ENCODE assay signal across 22 cellular contexts in the genomic region with DNA sequence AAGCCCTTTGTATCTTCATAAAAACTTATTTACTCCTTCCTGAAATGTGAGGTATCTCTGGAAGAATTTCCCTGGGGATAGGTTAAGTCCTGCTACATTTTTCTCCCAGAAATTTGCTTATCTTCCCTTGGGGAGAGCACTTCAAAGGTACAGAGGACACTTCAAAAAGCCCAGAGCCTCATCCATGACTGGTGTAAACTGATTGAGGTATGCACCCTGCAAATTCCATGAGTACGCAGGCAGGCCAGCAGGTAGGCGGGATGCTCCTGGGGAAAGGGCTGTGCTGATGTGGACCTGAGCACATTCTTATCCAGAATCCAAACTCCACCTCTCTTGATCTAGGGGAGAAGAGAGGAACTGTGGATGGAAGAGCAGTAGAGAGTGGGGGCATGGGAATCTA. TPM values are rescaled to one million over a fixed set of nuclear protein-coding genes. Genes with fewer than 3 reads are reported as not detected.
A peak's percentile ranks its signal among the peaks of the same experiment; 100 is the strongest.
DNase-seq lines count a peak whose midpoint lies in the region; ATAC-seq and TF ChIP-seq lines count a peak whose summit lies in the region.
"Had no signal": no experiment of that assay in that cellular context is flagged by ENCODE, and none has a peak within 500 bp of the region (broad histone marks: within the 10 kb centered on the region; RNA-seq: fewer than 3 reads in every experiment).

No MANE protein-coding gene starts in this region.

- POLR2A ChIA-PET in WTC11 (lab: Charles Lee): no interaction called here
- POLR2A ChIA-PET in CD8-positive, alpha-beta T cell (lab: Charles Lee): interaction anchor here (0.7 kb wide), 1 partner anchor 12 kb away, joined by 3 read pairs; no protein-coding TSS in a partner anchor
- POLR2A ChIA-PET in CD4-positive, alpha-beta T cell (lab: Charles Lee): interaction anchor here (0.9 to 1.1 kb wide), 2 partner anchors 9 to 26 kb away, joined by 3 read pairs; a partner anchor contains a TSS

- DNase-seq in WTC11 (ENCODE audit: low spot score): no peak
- peak; percentile 92 for DNase-seq in islet precursor cell
- peak; percentile 17 for DNase-seq in osteoblast (ENCODE audit: insufficient read length, low spot score, missing footprints)
- DNase-seq in AG08396 (ENCODE audit: low spot score): no peak
- no peak for DNase-seq in CD8-positive, alpha-beta T cell
- DNase-seq in CD4-positive, alpha-beta T cell: no peak
- DNase-seq: 8988T, DND-41, Kasumi-1, MG63, NCI-H1417, NCI-H1694 treated with DMSO at 0.1 percent for 48 hours, NCI-H2081 treated with DMSO at 0.1 percent for 48 hours, NCI-H2171 treated with DMSO at 0.1 percent for 48 hours, NCI-H446, NCI-H526, Peyer's patch had no signal

- CTCF ChIA-PET in WTC11 (lab: Charles Lee): no interaction called here
- CTCF ChIA-PET in CD8-positive, alpha-beta T cell (lab: Charles Lee): interaction anchor here (0.7 to 1.8 kb wide), 3 partner anchors 28 to 30 kb away, joined by 3 to 5 read pairs (median 3); no protein-coding TSS in a partner anchor
- CTCF ChIA-PET in CD4-positive, alpha-beta T cell (lab: Charles Lee): no interaction called here

- H3K4me2 ChIP-seq in BLaER1 treated with 17β-estradiol and CSF1 and Interleukin-3, amounts not matched to agents 10 nM and 100 nM: peak overlapping the region; percentile 4 to 73 (median 59); a peak in 11 of 22 replicates
- no peak overlapping the region for H3K4me2 ChIP-seq in osteoblast (ENCODE audit: insufficient read depth, low read length)

- H3K9ac ChIP-seq in BLaER1 treated with 17β-estradiol and CSF1 and Interleukin-3, amounts not matched to agents 10 nM and 100 nM: no peak overlapping the region

- H3K4me1 Mint-ChIP-seq in WTC11: peaks cover 43% of the 10 kb centered on the region
- peaks cover 16% of the 10 kb centered on the region for H3K4me1 Mint-ChIP-seq in activated T-helper 17 cell treated with anti-CD3 and anti-CD28 coated beads, Interleukin-2, amount 50 U/mL, for 72 hours
- H3K4me1 Mint-ChIP-seq in CD8-positive, alpha-beta T cell (ENCODE audit: low read depth): peaks cover 39% of the 10 kb centered on the region
- H3K4me1 Mint-ChIP-seq in CD4-positive, alpha-beta T cell (ENCODE audit: low read depth): peaks cover 38% of the 10 kb centered on the region

- intact Hi-C loops in CD8-positive, alpha-beta T cell (cut with DNase I, micrococcal nuclease): no loop called here
- intact Hi-C loops in CD4-positive, alpha-beta T cell (cut with DNase I, micrococcal nuclease): no loop called here

- no peak overlapping the region for H3K27ac Mint-ChIP-seq in WTC11
- H3K27ac Mint-ChIP-seq in activated T-helper 17 cell treated with anti-CD3 and anti-CD28 coated beads, Interleukin-2, amount 50 U/mL, for 72 hours: no peak overlapping the region
- no peak overlapping the region for H3K27ac Mint-ChIP-seq in CD8-positive, alpha-beta T cell
- H3K27ac Mint-ChIP-seq in CD4-positive, alpha-beta T cell: no peak overlapping the region

- H3K9me3 ChIP-seq in BLaER1 treated with 17β-estradiol and CSF1 and Interleukin-3, amounts not matched to agents 10 nM and 100 nM (replicated peaks in 1 of 11): peaks cover 0 to 12% (median 0%) of the 10 kb centered on the region in 11 experiments; a peak in 7 of 22 replicates
- H3K9me3 ChIP-seq in osteoblast (ENCODE audit: low read depth, low read length): no peaks in the 10 kb centered on the region
- H3K9me3 ChIP-seq in CD8-positive, alpha-beta T cell (ENCODE audit: low read length): no peaks in the 10 kb centered on the region
- no peaks in the 10 kb centered on the region for H3K9me3 ChIP-seq in CD4-positive, alpha-beta T cell (ENCODE audit: control insufficient read depth, low read length)
- H3K9me3 ChIP-seq: MG63, Peyer's patch had no signal

- no peak overlapping the region for H3K4me3 ChIP-seq in BLaER1 treated with 17β-estradiol and CSF1 and Interleukin-3, amounts not matched to agents 10 nM and 100 nM
- H3K4me3 ChIP-seq in osteoblast (ENCODE audit: insufficient read depth, low read length): no peak overlapping the region
- H3K4me3 ChIP-seq in CD8-positive, alpha-beta T cell (ENCODE audit: low read depth, low read length): no peak overlapping the region
- H3K4me3 ChIP-seq: MG63, Peyer's patch had no signal

- H3K27ac ChIP-seq in BLaER1 treated with 17β-estradiol and CSF1 and Interleukin-3, amounts not matched to agents 10 nM and 100 nM: peak overlapping the region in 1 of 11 experiments; percentile 11; a peak in 1 of 22 replicates
- H3K27ac ChIP-seq in osteoblast (ENCODE audit: low read depth, low read length): no peak overlapping the region
- H3K27ac ChIP-seq in CD8-positive, alpha-beta T cell (ENCODE audit: low read depth, low read length): no peak overlapping the region
- no peak overlapping the region for H3K27ac ChIP-seq in CD4-positive, alpha-beta T cell (ENCODE audit: low read depth, low read length)
- H3K27ac ChIP-seq: Peyer's patch had no signal

- TF ChIP-seq CTCF in WTC11 (IDR thresholded peaks at IDR 0.05) (no peak), osteoblast (IDR thresholded peaks at IDR 0.05; ENCODE audit: extremely low read depth, low read depth, low read length) (no peak)
- TF ChIP-seq CTCF in CD8-positive, alpha-beta T cell (IDR thresholded peaks at IDR 0.05): no peak
- TF ChIP-seq CTCF in CD4-positive, alpha-beta T cell (IDR thresholded peaks at IDR 0.05): no peak

- H3K36me3 ChIP-seq in BLaER1 treated with 17β-estradiol and CSF1 and Interleukin-3, amounts not matched to agents 10 nM and 100 nM: no peaks in the 10 kb centered on the region
- no peaks in the 10 kb centered on the region for H3K36me3 ChIP-seq in osteoblast (ENCODE audit: insufficient read depth, low read length)
- H3K36me3 ChIP-seq in CD8-positive, alpha-beta T cell (ENCODE audit: insufficient read depth, low read length): no peaks in the 10 kb centered on the region
- H3K36me3 ChIP-seq: MG63, Peyer's patch had no signal

- no peaks in the 10 kb centered on the region for H4K20me1 ChIP-seq in BLaER1 treated with 17β-estradiol and CSF1 and Interleukin-3, amounts not matched to agents 10 nM and 100 nM
- no peaks in the 10 kb centered on the region for H4K20me1 ChIP-seq in osteoblast (ENCODE audit: insufficient read depth, low read length)

- peaks cover 41 to 81% (median 59%) of the 10 kb centered on the region in 10 experiments for H3K4me1 ChIP-seq in BLaER1 treated with 17β-estradiol and CSF1 and Interleukin-3, amounts not matched to agents 10 nM and 100 nM
- no peaks in the 10 kb centered on the region for H3K4me1 ChIP-seq in osteoblast (ENCODE audit: insufficient read depth, low read length)
- peaks cover 9% of the 10 kb centered on the region for H3K4me1 ChIP-seq in CD8-positive, alpha-beta T cell (ENCODE audit: insufficient read depth, low read length)

- no peaks in the 10 kb centered on the region for H3K36me3 Mint-ChIP-seq in WTC11
- H3K36me3 Mint-ChIP-seq in activated T-helper 17 cell treated with anti-CD3 and anti-CD28 coated beads, Interleukin-2, amount 50 U/mL, for 72 hours (ENCODE audit: low read depth): no peaks in the 10 kb centered on the region
- no peaks in the 10 kb centered on the region for H3K36me3 Mint-ChIP-seq in CD8-positive, alpha-beta T cell
- no peaks in the 10 kb centered on the region for H3K36me3 Mint-ChIP-seq in CD4-positive, alpha-beta T cell (ENCODE audit: low read depth)
- H3K36me3 Mint-ChIP-seq: CD14-positive monocyte had no signal

- no peaks in the 10 kb centered on the region for H3K79me2 ChIP-seq in osteoblast (ENCODE audit: insufficient read depth, low read length)

- no peak overlapping the region for H2AFZ ChIP-seq in osteoblast (ENCODE audit: low read length)

- H3K4me3 Mint-ChIP-seq in WTC11: no peak overlapping the region
- no peak overlapping the region for H3K4me3 Mint-ChIP-seq in activated T-helper 17 cell treated with anti-CD3 and anti-CD28 coated beads, Interleukin-2, amount 50 U/mL, for 72 hours
- no peak overlapping the region for H3K4me3 Mint-ChIP-seq in CD8-positive, alpha-beta T cell
- H3K4me3 Mint-ChIP-seq in CD4-positive, alpha-beta T cell: no peak overlapping the region

- ATAC-seq in WTC11: peak; percentile 77
- no peak for ATAC-seq in activated T-helper 17 cell treated with anti-CD3 and anti-CD28 coated beads, Interleukin-2, amount 50 U/mL, for 72 hours (replicated peaks)
- no peak for ATAC-seq in CD8-positive, alpha-beta T cell
- ATAC-seq in CD4-positive, alpha-beta T cell (ENCODE audit: poor library complexity): no peak
- ATAC-seq: SK-N-SH treated with all-trans-retinoic acid at 6 μM for 48 hours had no signal

- H3K27me3 ChIP-seq in BLaER1 treated with 17β-estradiol and CSF1 and Interleukin-3, amounts not matched to agents 10 nM and 100 nM: no peaks in the 10 kb centered on the region
- H3K27me3 ChIP-seq in osteoblast (ENCODE audit: insufficient read depth, low read length): no peaks in the 10 kb centered on the region
- no peaks in the 10 kb centered on the region for H3K27me3 ChIP-seq in CD8-positive, alpha-beta T cell (ENCODE audit: insufficient read depth, low read length)
- no peaks in the 10 kb centered on the region for H3K27me3 ChIP-seq in CD4-positive, alpha-beta T cell (ENCODE audit: control insufficient read depth, insufficient read depth, low read length)
- H3K27me3 ChIP-seq: MG63, Peyer's patch had no signal

- no peaks in the 10 kb centered on the region for H3K27me3 Mint-ChIP-seq in WTC11 (ENCODE audit: low read depth)
- no peaks in the 10 kb centered on the region for H3K27me3 Mint-ChIP-seq in activated T-helper 17 cell treated with anti-CD3 and anti-CD28 coated beads, Interleukin-2, amount 50 U/mL, for 72 hours
- no peaks in the 10 kb centered on the region for H3K27me3 Mint-ChIP-seq in CD8-positive, alpha-beta T cell (ENCODE audit: low read depth)
- no peaks in the 10 kb centered on the region for H3K27me3 Mint-ChIP-seq in CD4-positive, alpha-beta T cell

- peaks cover 5% of the 10 kb centered on the region for H3K9me3 Mint-ChIP-seq in WTC11
- peaks cover 3% of the 10 kb centered on the region for H3K9me3 Mint-ChIP-seq in activated T-helper 17 cell treated with anti-CD3 and anti-CD28 coated beads, Interleukin-2, amount 50 U/mL, for 72 hours
- no peaks in the 10 kb centered on the region for H3K9me3 Mint-ChIP-seq in CD8-positive, alpha-beta T cell
- no peaks in the 10 kb centered on the region for H3K9me3 Mint-ChIP-seq in CD4-positive, alpha-beta T cell
- H3K9me3 Mint-ChIP-seq: CD14-positive monocyte had no signal

TF ChIP-seq in WTC11, 78 proteins besides CTCF, POLR2A, EP300 and RAD21 (continues in another document):
- no peak for TF ChIP-seq TEAD1 (CRISPR knock-in tag; IDR thresholded peaks at IDR 0.05)
- TF ChIP-seq HMGA2 (CRISPR knock-in tag; IDR thresholded peaks at IDR 0.05): no peak
- no peak for TF ChIP-seq TCF7 (CRISPR knock-in tag; IDR thresholded peaks at IDR 0.05; ENCODE audit: low read depth)
- TF ChIP-seq ZNF416 (CRISPR knock-in tag; IDR thresholded peaks at IDR 0.05): no peak
- TF ChIP-seq GRHL2 (CRISPR knock-in tag; IDR thresholded peaks at IDR 0.05; ENCODE audit: insufficient replicate concordance, severe bottlenecking): no peak

RNA-seq across cellular contexts. Expression of a gene that starts 26.3 kb away (rescaled TPM):
- total RNA-seq in WTC11 (2021) (3.8 to 6.9 TPM (median 4.0 TPM) in 3 replicates), osteoblast (4.1 and 5.8 TPM in 2 replicates)
- 1 to 10 TPM in 1 of 2 donors, under 1 TPM in 1; 0.61 to 8.1 TPM for total RNA-seq in activated T-helper 17 cell treated with anti-CD3 and anti-CD28 coated beads, Interleukin-2, amount 50 U/mL, for 72 hours
- 100 to 1,000 TPM; 103 to 110 TPM for total RNA-seq in CD8-positive, alpha-beta T cell
- 10 to 100 TPM; 69.4 to 73.1 TPM for total RNA-seq in CD4-positive, alpha-beta T cell
- total RNA-seq: G401 had no signal

Comparison
In these comparisons a context has a peak if more than half of its experiments do, and no peak if none do; other contexts are left out.
1. DNase-seq: peak in islet precursor cell (single experiment) and osteoblast (single experiment); none in WTC11 (single experiment), AG08396 (single experiment), CD8-positive, alpha-beta T cell (0 of 7) and CD4-positive, alpha-beta T cell (0 of 10).